Comparison of ENCODE assay signal across 17 cellular contexts in the genomic region with DNA sequence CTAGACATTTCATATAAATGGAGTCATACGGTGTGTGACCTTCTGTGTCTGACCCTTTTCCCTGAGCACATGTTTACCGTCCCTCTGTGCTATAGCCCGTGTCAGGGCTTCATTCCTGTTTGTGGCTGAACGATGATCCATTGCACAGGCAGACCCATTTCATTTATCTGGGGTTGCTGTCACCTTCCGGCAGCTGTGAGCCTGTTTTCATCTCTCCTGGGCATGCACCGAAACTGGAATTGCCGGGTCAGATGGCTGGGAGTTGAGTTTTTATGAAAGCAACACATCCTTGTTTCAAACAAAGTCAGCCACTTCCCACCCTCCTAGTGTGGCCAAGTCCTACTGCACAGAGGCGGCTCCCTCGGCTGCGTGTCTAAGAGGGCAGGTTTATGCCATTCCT. TPM values are rescaled to one million over a fixed set of nuclear protein-coding genes. Genes with fewer than 3 reads are reported as not detected.
DNase-seq lines count a peak whose midpoint lies in the region; ATAC-seq and TF ChIP-seq lines count a peak whose summit lies in the region.
"Had no signal": no experiment of that assay in that cellular context is flagged by ENCODE, and none has a peak within 500 bp of the region (broad histone marks: within the 10 kb centered on the region; RNA-seq: fewer than 3 reads in every experiment).

No MANE protein-coding gene starts in this region.

- H3K9me2 ChIP-seq in OCI-LY7 (ENCODE audit: insufficient read depth, low read length): no peaks in the 10 kb centered on the region

- H3K4me1 Mint-ChIP-seq in glutamatergic neuron (ENCODE audit: low read depth, unreplicated experiment): peaks cover 57% of the 10 kb centered on the region
- H3K4me1 Mint-ChIP-seq: B cell had no signal

- no peaks in the 10 kb centered on the region for H4K20me1 ChIP-seq in OCI-LY7 (ENCODE audit: insufficient read depth, low read length)

- POLR2A ChIA-PET in OCI-LY7 (lab: Charles Lee): no interaction called here

- DNase-seq in RPMI8226: peak; percentile 21
- DNase-seq in breast epithelium (ENCODE audit: low spot score in 2 of 2): no peak
- no peak for DNase-seq in glutamatergic neuron
- DNase-seq in OCI-LY7 (ENCODE audit: low spot score): no peak
- no peak for DNase-seq in medulla oblongata (ENCODE audit: extremely low spot score)
- DNase-seq: CD8-positive, alpha-beta memory T cell; GF-D8; GOT3; KG1; NCI-H1092 treated with DMSO at 0.1 percent for 48 hours; NCI-H1694 treated with DMSO at 0.1 percent for 48 hours; NCI-H2227 treated with DMSO at 0.1 percent for 48 hours; NCI-H526; NK-92 treated with Interleukin-12 subunit alpha and Interleukin-12 subunit beta, amount 100 ng/mL, for 24 hours had no signal

- peak overlapping the region; percentile 5 for H3K27ac Mint-ChIP-seq in glutamatergic neuron (ENCODE audit: unreplicated experiment)
- H3K27ac Mint-ChIP-seq: B cell had no signal

- H3K36me3 ChIP-seq in breast epithelium: no peaks in the 10 kb centered on the region
- H3K36me3 ChIP-seq in OCI-LY7 (ENCODE audit: insufficient read depth, low read length): no peaks in the 10 kb centered on the region

- H3K79me2 ChIP-seq in OCI-LY7 (ENCODE audit: insufficient read depth, low read depth, low read length): no peaks in the 10 kb centered on the region

- H3K4me2 ChIP-seq in OCI-LY7 (ENCODE audit: low read length): no peak overlapping the region

- no peaks in the 10 kb centered on the region for H3K9me3 ChIP-seq in breast epithelium
- no peaks in the 10 kb centered on the region for H3K9me3 ChIP-seq in OCI-LY7 (ENCODE audit: low read length)

- H3K9me3 Mint-ChIP-seq in glutamatergic neuron (ENCODE audit: unreplicated experiment): peaks cover 9% of the 10 kb centered on the region
- H3K9me3 Mint-ChIP-seq: CD8-positive, alpha-beta memory T cell had no signal

- peaks cover 21 to 31% of the 10 kb centered on the region in 2 donors for H3K4me1 ChIP-seq in breast epithelium
- no peaks in the 10 kb centered on the region for H3K4me1 ChIP-seq in OCI-LY7 (ENCODE audit: insufficient read depth, low read length, poor library complexity, severe bottlenecking)

- CTCF ChIA-PET in OCI-LY7 (lab: Charles Lee; ENCODE audit: unreplicated experiment): no interaction called here

- H3K36me3 Mint-ChIP-seq in glutamatergic neuron (ENCODE audit: unreplicated experiment): no peaks in the 10 kb centered on the region

- peak overlapping the region; percentile 35 for H3K4me3 Mint-ChIP-seq in glutamatergic neuron (ENCODE audit: unreplicated experiment)
- H3K4me3 Mint-ChIP-seq: B cell; CD8-positive, alpha-beta memory T cell had no signal

- H3K27me3 ChIP-seq in breast epithelium: no peaks in the 10 kb centered on the region

- no peak for ATAC-seq in HG03135 (IDR thresholded peaks at IDR 0.05; ENCODE audit: unreplicated experiment)

- TF ChIP-seq POLR2A in breast epithelium (IDR thresholded peaks at IDR 0.05): no peak

- intact Hi-C loops in breast epithelium (cut with DNase I; ENCODE audit: low total_unique reads): no loop called here
- intact Hi-C loops in OCI-LY7 (cut with micrococcal nuclease; ENCODE audit: unreplicated experiment): no loop called here

- H3K4me3 ChIP-seq in breast epithelium (no peak overlapping the region), OCI-LY7 (ENCODE audit: low read depth, low read length, poor library complexity, severe bottlenecking) (no peak overlapping the region)

- TF ChIP-seq CTCF in breast epithelium (IDR thresholded peaks at IDR 0.05) (no peak), glutamatergic neuron (IDR thresholded peaks at IDR 0.05; ENCODE audit: partially characterized antibody, unreplicated experiment) (no peak), OCI-LY7 (conservative IDR thresholded peaks at IDR 0.05; ENCODE audit: low read length) (no peak)

- H3K27ac ChIP-seq in breast epithelium (peak overlapping the region; percentile 65 to 91), temporal lobe (ENCODE audit: low read depth, low read length) (peak overlapping the region; percentile 36), OCI-LY7 (ENCODE audit: low read depth, low read length, poor library complexity, severe bottlenecking) (no peak overlapping the region)

- H3K27me3 Mint-ChIP-seq in glutamatergic neuron (ENCODE audit: unreplicated experiment): peaks cover 8% of the 10 kb centered on the region
- H3K27me3 Mint-ChIP-seq: CD8-positive, alpha-beta memory T cell had no signal

- no TSS peak for BruUV-seq in OCI-LY7 (replicated peaks; lab: Mats Ljungman, UMichigan)

- H2AFZ ChIP-seq in OCI-LY7 (ENCODE audit: low read length): no peak overlapping the region

RNA-seq across cellular contexts. Expression of a gene that starts 25.5 kb away (rescaled TPM):
- 10 to 100 TPM; 21.0 to 47.0 (median 37.6) TPM for total RNA-seq in breast epithelium
- total RNA-seq in glutamatergic neuron (ENCODE audit: unreplicated experiment): 252 TPM
- total RNA-seq in temporal lobe: 20.2 TPM
- total RNA-seq in OCI-LY7 (2014; rRNA removed; shearing (Covaris generic)): 1.3 and 2.1 TPM in 2 replicates
- total RNA-seq in OCI-LY7 (2022): 2.1 and 2.3 TPM in 2 replicates
